27 cellular contexts compared by ENCODE assay signal in genomic region chr16:55662641-55663040, GRCh38. TPM values are rescaled to one million over a fixed set of nuclear protein-coding genes. Genes with fewer than 3 reads are reported as not detected.
DNase-seq lines count a peak whose midpoint lies in the region; ATAC-seq and TF ChIP-seq lines count a peak whose summit lies in the region.
"Had no signal": no experiment of that assay in that cellular context is flagged by ENCODE, and none has a peak within 500 bp of the region (broad histone marks: within the 10 kb centered on the region; RNA-seq: fewer than 3 reads in every experiment).

No MANE protein-coding gene starts in this region.

- DNase-seq in DMS 273 (lab: John Stamatoyannopoulos, UW; ENCODE audit: unreplicated experiment): peak; percentile 42
- no peak for DNase-seq in DMS 273 treated with DMSO at 0.1 percent for 48 hours (lab: John Stamatoyannopoulos, UW)
- DNase-seq in dedifferentiated amniotic fluid mesenchymal stem cell (ENCODE audit: extremely low spot score): peak; percentile 20
- DNase-seq in hepatocyte (ENCODE audit: low spot score): peak; percentile 62
- DNase-seq in GDM1 (lab: John Stamatoyannopoulos, UW): no peak
- DNase-seq in activated CD4-positive, alpha-beta T cell treated with anti-CD3 and anti-CD28 coated beads, Interleukin-2, amount 10 ng/mL, durations not matched to agents 7 days and 5 days: no peak
- DNase-seq: activated CD8-positive, alpha-beta memory T cell treated with anti-CD3 and anti-CD28 coated beads for 24 hours; activated naive CD4-positive, alpha-beta T cell; activated T-cell treated with anti-CD3 and anti-CD28 coated beads, Interleukin-2, amount 50 U/mL, for 4 hours; AML-193; cortex of kidney; DMS79 treated with DMSO at 0.1 percent for 48 hours; kidney; naive thymus-derived CD4-positive, alpha-beta T cell; NCI-H1048; NCI-H2081 treated with DMSO at 0.1 percent for 48 hours; NCI-H510A treated with DMSO at 0.1 percent for 48 hours; stimulated activated CD4-positive, alpha-beta T cell treated with anti-CD3 and anti-CD28 coated beads, Interleukin-12 subunit alpha, Interleukin-12 subunit beta, amount 100 ng/mL, for 4 hours; stimulated activated CD4-positive, alpha-beta T cell treated with anti-CD3 and anti-CD28 coated beads, Interleukin-4, amount 100 ng/mL, for 4 hours; transverse colon had no signal

- no peaks in the 10 kb centered on the region for H3K36me3 Mint-ChIP-seq in activated CD4-positive, alpha-beta T cell treated with anti-CD3 and anti-CD28 coated beads, Interleukin-2, amount 10 ng/mL, durations not matched to agents 7 days and 5 days (ENCODE audit: low read depth)
- H3K36me3 Mint-ChIP-seq: memory B cell had no signal

- CTCF ChIA-PET in activated CD4-positive, alpha-beta T cell treated with anti-CD3 and anti-CD28 coated beads, Interleukin-2, amount 10 ng/mL, durations not matched to agents 7 days and 5 days (lab: Charles Lee): no interaction called here

- H3K9me3 Mint-ChIP-seq in activated CD4-positive, alpha-beta T cell treated with anti-CD3 and anti-CD28 coated beads, Interleukin-2, amount 10 ng/mL, durations not matched to agents 7 days and 5 days: no peaks in the 10 kb centered on the region
- H3K9me3 Mint-ChIP-seq: activated T-cell treated with anti-CD3 and anti-CD28 coated beads, Interleukin-2, amount 50 U/mL, for 4 hours; stimulated activated naive CD8-positive, alpha-beta T cell treated with anti-CD3 and anti-CD28 coated beads, Interleukin-15, Interleukin-2, amounts not matched to agents 100 ng/mL and 50 ng/mL, for 24 hours had no signal

- H3K9ac ChIP-seq in subcutaneous abdominal adipose tissue (ENCODE audit: low read length in 5 of 5): no peak overlapping the region

- H3K4me1 ChIP-seq in hepatocyte (ENCODE audit: insufficient read depth) (peaks cover 16% of the 10 kb centered on the region), subcutaneous abdominal adipose tissue (ENCODE audit: control insufficient read depth in 5 of 5, insufficient read depth in 5 of 5, low read length in 5 of 5) (peaks cover 0 to 23% (median 15%) of the 10 kb centered on the region in 5 donors)
- H3K4me1 ChIP-seq: transverse colon had no signal

- peak overlapping the region; percentile 43 for H3K4me2 ChIP-seq in hepatocyte

- no peak overlapping the region for H3K27ac Mint-ChIP-seq in activated CD4-positive, alpha-beta T cell treated with anti-CD3 and anti-CD28 coated beads, Interleukin-2, amount 10 ng/mL, durations not matched to agents 7 days and 5 days
- H3K27ac Mint-ChIP-seq: memory B cell; naive thymus-derived CD4-positive, alpha-beta T cell; stimulated activated naive CD8-positive, alpha-beta T cell treated with anti-CD3 and anti-CD28 coated beads, Interleukin-15, Interleukin-2, amounts not matched to agents 100 ng/mL and 50 ng/mL, for 24 hours had no signal

- H3K4me1 Mint-ChIP-seq in activated CD4-positive, alpha-beta T cell treated with anti-CD3 and anti-CD28 coated beads, Interleukin-2, amount 10 ng/mL, durations not matched to agents 7 days and 5 days: no peaks in the 10 kb centered on the region
- H3K4me1 Mint-ChIP-seq: memory B cell; naive thymus-derived CD4-positive, alpha-beta T cell had no signal

- peaks cover 4% of the 10 kb centered on the region for H3K27me3 Mint-ChIP-seq in activated CD4-positive, alpha-beta T cell treated with anti-CD3 and anti-CD28 coated beads, Interleukin-2, amount 10 ng/mL, durations not matched to agents 7 days and 5 days

- no peaks in the 10 kb centered on the region for H3K79me2 ChIP-seq in hepatocyte

- no peak for TF ChIP-seq CTCF in hepatocyte (IDR thresholded peaks at IDR 0.05; ENCODE audit: poor library complexity)

- H3K27me3 ChIP-seq in hepatocyte (peaks cover 23% of the 10 kb centered on the region), subcutaneous abdominal adipose tissue (ENCODE audit: control insufficient read depth in 5 of 5, insufficient read depth in 4 of 5, low read length in 5 of 5) (peaks cover 0 to 6% (median under 1%) of the 10 kb centered on the region in 5 donors)

- WGBS in hepatocyte (ENCODE audit: low lambda C conversion rate, missing lambda C conversion rate): 43% methylated on average over 5 of the region's 5 CpGs

- H4K20me1 ChIP-seq in hepatocyte (ENCODE audit: insufficient read depth, poor library complexity, severe bottlenecking): no peaks in the 10 kb centered on the region

- H3K9me3 ChIP-seq in hepatocyte (ENCODE audit: low read depth) (no peaks in the 10 kb centered on the region), subcutaneous abdominal adipose tissue (ENCODE audit: control insufficient read depth in 5 of 5, low read length in 5 of 5) (peaks cover 0 to 6% (median 0%) of the 10 kb centered on the region in 5 donors)
- H3K9me3 ChIP-seq: transverse colon had no signal

- no peak overlapping the region for H3K4me3 Mint-ChIP-seq in activated CD4-positive, alpha-beta T cell treated with anti-CD3 and anti-CD28 coated beads, Interleukin-2, amount 10 ng/mL, durations not matched to agents 7 days and 5 days
- H3K4me3 Mint-ChIP-seq: activated T-cell treated with anti-CD3 and anti-CD28 coated beads, Interleukin-2, amount 50 U/mL, for 4 hours; memory B cell; naive thymus-derived CD4-positive, alpha-beta T cell; stimulated activated naive CD8-positive, alpha-beta T cell treated with anti-CD3 and anti-CD28 coated beads, Interleukin-15, Interleukin-2, amounts not matched to agents 100 ng/mL and 50 ng/mL, for 24 hours had no signal

- ATAC-seq in GM21786 (IDR thresholded peaks at IDR 0.05; ENCODE audit: unreplicated experiment): no peak
- ATAC-seq: activated T-cell treated with anti-CD3 and anti-CD28 coated beads, Interleukin-2, amount 50 U/mL, for 4 hours; naive thymus-derived CD4-positive, alpha-beta T cell had no signal

- H3K4me3 ChIP-seq in hepatocyte: no peak overlapping the region
- no peak overlapping the region for H3K4me3 ChIP-seq in subcutaneous abdominal adipose tissue (ENCODE audit: low read depth in 1 of 5, low read length in 5 of 5)
- H3K4me3 ChIP-seq: transverse colon had no signal

- no peaks in the 10 kb centered on the region for H3K9me2 ChIP-seq in hepatocyte (replicated peaks; ENCODE audit: insufficient read depth)

- peak overlapping the region; percentile 71 for H3K27ac ChIP-seq in hepatocyte
- peak overlapping the region; percentile 45 for H3K27ac ChIP-seq in subcutaneous abdominal adipose tissue (ENCODE audit: low read depth, low read length)
- H3K27ac ChIP-seq: 22Rv1, transverse colon had no signal

- H2AFZ ChIP-seq in hepatocyte: no peak overlapping the region

- POLR2A ChIA-PET in activated CD4-positive, alpha-beta T cell treated with anti-CD3 and anti-CD28 coated beads, Interleukin-2, amount 10 ng/mL, durations not matched to agents 7 days and 5 days (lab: Charles Lee): no interaction called here

- H3K36me3 ChIP-seq in hepatocyte (replicated peaks; ENCODE audit: insufficient read depth, low read depth) (no peaks in the 10 kb centered on the region), subcutaneous abdominal adipose tissue (ENCODE audit: control insufficient read depth in 5 of 5, insufficient read depth in 5 of 5, low read length in 5 of 5) (no peaks in the 10 kb centered on the region)
- H3K36me3 ChIP-seq: transverse colon had no signal

RNA-seq across cellular contexts. Expression of gene SLC6A2, which starts 6.9 kb away (rescaled TPM):
- total RNA-seq in hepatocyte: 0.20 and 1.1 TPM in 2 replicates
- 0.28 TPM in 1 of 2 replicates, not detected in the other for polyA plus RNA-seq in hepatocyte
- total RNA-seq in activated CD4-positive, alpha-beta T cell treated with anti-CD3 and anti-CD28 coated beads, Interleukin-2, amount 10 ng/mL, durations not matched to agents 7 days and 5 days: not detected
- total RNA-seq: activated T-cell treated with anti-CD3 and anti-CD28 coated beads, Interleukin-2, amount 50 U/mL, for 4 hours; fibroblast of villous mesenchyme; naive thymus-derived CD4-positive, alpha-beta T cell; renal cortical epithelial cell had no signal
- polyA plus RNA-seq: naive thymus-derived CD4-positive, alpha-beta T cell had no signal

Comparison
In these comparisons a context has a peak if more than half of its experiments do, and no peak if none do; other contexts are left out.
1. DNase-seq: peak in DMS 273 (single experiment), dedifferentiated amniotic fluid mesenchymal stem cell (single experiment) and hepatocyte (single experiment); none in DMS 273 treated with DMSO at 0.1 percent for 48 hours (single experiment), GDM1 (single experiment) and activated CD4-positive, alpha-beta T cell treated with anti-CD3 and anti-CD28 coated beads, Interleukin-2, amount 10 ng/mL, durations not matched to agents 7 days and 5 days (single experiment).